In genomic region chr10:77855404-77856155, GRCh38 we compare ENCODE assay signal across 15 cellular contexts.
DNase-seq lines count a peak whose midpoint lies in the region; ATAC-seq and TF ChIP-seq lines count a peak whose summit lies in the region.
"Had no signal": no experiment of that assay in that cellular context is flagged by ENCODE, and none has a peak within 500 bp of the region (broad histone marks: within the 10 kb centered on the region; RNA-seq: fewer than 3 reads in every experiment).

No MANE protein-coding gene starts in this region.

- H3K36me3 ChIP-seq in adrenal gland (replicated peaks in 1 of 2) (peaks cover 0 to 46% of the 10 kb centered on the region in 2 donors), iPS-20b (ENCODE audit: insufficient read depth, low read depth, low read length) (peaks cover 61% of the 10 kb centered on the region), suprapubic skin (peaks cover 34% of the 10 kb centered on the region)

- H3T11ph ChIP-seq in H9 (ENCODE audit: low read length) = no peak overlapping the region

- H3K27me3 ChIP-seq in H9 (ENCODE audit: insufficient read depth, low read length) (no peaks in the 10 kb centered on the region), adrenal gland (no peaks in the 10 kb centered on the region), iPS-20b (ENCODE audit: insufficient read depth, low read length) (no peaks in the 10 kb centered on the region), suprapubic skin (no peaks in the 10 kb centered on the region)

- no peaks in the 10 kb centered on the region for H3K9me3 ChIP-seq in H9 (ENCODE audit: control insufficient read depth, low read depth, low read length)
- H3K9me3 ChIP-seq in adrenal gland (replicated peaks in 1 of 3) = no peaks in the 10 kb centered on the region
- H3K9me3 ChIP-seq in iPS-20b (ENCODE audit: insufficient read depth, low read depth, low read length) = no peaks in the 10 kb centered on the region
- H3K9me3 ChIP-seq in suprapubic skin = no peaks in the 10 kb centered on the region
- H3K9me3 ChIP-seq: HAP-1 had no signal

- H3K4me3 Mint-ChIP-seq in H9 = no peak overlapping the region
- H3K4me3 Mint-ChIP-seq: B cell; CD4-positive, alpha-beta memory T cell had no signal

- H3K4me1 ChIP-seq in H9 (ENCODE audit: insufficient read depth, low read length) = peaks cover 6% of the 10 kb centered on the region
- H3K4me1 ChIP-seq in adrenal gland (replicated peaks in 1 of 2) = peaks cover 0 to 12% of the 10 kb centered on the region in 2 donors
- peaks cover 19% of the 10 kb centered on the region for H3K4me1 ChIP-seq in iPS-20b (ENCODE audit: insufficient read depth, low read length)
- peaks cover 42% of the 10 kb centered on the region for H3K4me1 ChIP-seq in suprapubic skin
- H3K4me1 ChIP-seq: HAP-1 had no signal

- no peak overlapping the region for H4K91ac ChIP-seq in H9 (ENCODE audit: insufficient read length, low read depth, low read length)

- DNase-seq in H9 (no peak), adrenal gland (peak in 2 of 7 donors; percentile 63 to 68), suprapubic skin (ENCODE audit: low spot score in 2 of 2) (no peak), DMS79 (lab: John Stamatoyannopoulos, UW) (no peak), NCI-H446 (lab: John Stamatoyannopoulos, UW) (no peak)
- DNase-seq: CD4-positive, alpha-beta memory T cell; NCI-H1436 treated with DMSO at 0.1 percent for 48 hours; NCI-H2081 treated with DMSO at 0.1 percent for 48 hours; NCI-H526; OCI-M1 had no signal

- H3K27ac ChIP-seq in H9 (ENCODE audit: insufficient read length, low read depth, low read length) = no peak overlapping the region
- peak overlapping the region in 4 of 5 donors; percentile 14 to 71 (median 38) for H3K27ac ChIP-seq in adrenal gland
- peak overlapping the region; percentile 36 for H3K27ac ChIP-seq in iPS-20b (ENCODE audit: low read length)
- peak overlapping the region; percentile 47 for H3K27ac ChIP-seq in suprapubic skin

- TF ChIP-seq EP300 in suprapubic skin (IDR thresholded peaks at IDR 0.05) = no peak

- TF ChIP-seq CTCF in H9 (conservative IDR thresholded peaks at IDR 0.05) (no peak), adrenal gland (IDR thresholded peaks at IDR 0.05) (no peak), suprapubic skin (IDR thresholded peaks at IDR 0.05) (no peak)

- H3K9me3 Mint-ChIP-seq in H9 = peaks cover 0 to 2% of the 10 kb centered on the region in 2 experiments; a peak in 1 of 5 replicates
- H3K9me3 Mint-ChIP-seq: CD4-positive, alpha-beta memory T cell had no signal

- no CpG with 5 or more reads among the region's 5 CpGs for WGBS in H9 (ENCODE audit: extremely low coverage, insufficient read length, low lambda C conversion rate)
- WGBS in adrenal gland, 4 donors = 58 to 72% (median 61%) methylated on average over 5 of the region's 5 CpGs
- 50% methylated on average over 5 of the region's 5 CpGs for WGBS in suprapubic skin

- H3K36me3 Mint-ChIP-seq in H9 (ENCODE audit: insufficient read depth in 1 of 3, low read depth in 3 of 3) = peaks cover 29 to 56% (median 30%) of the 10 kb centered on the region in 3 experiments
- H3K36me3 Mint-ChIP-seq: CD4-positive, alpha-beta memory T cell had no signal

- no peaks in the 10 kb centered on the region; the same call in 1 of the 2 replicates for H3K79me2 ChIP-seq in H9 (ENCODE audit: insufficient read depth, low read length)

- H4K8ac ChIP-seq in H9 (replicated peaks; ENCODE audit: insufficient read length, low read depth, low read length) = no peak overlapping the region

- H3K18ac ChIP-seq in H9 (ENCODE audit: insufficient read length, low read depth, low read length) = no peak overlapping the region

- H2BK15ac ChIP-seq in H9 (ENCODE audit: low read depth, low read length) = no peak overlapping the region

- H2BK120ac ChIP-seq in H9 (ENCODE audit: low read depth, low read length, poor library complexity, severe bottlenecking) = no peak overlapping the region

- H2AK5ac ChIP-seq in H9 (ENCODE audit: insufficient read length, low read length) = no peak overlapping the region

- H3K27ac Mint-ChIP-seq in H9 = peak overlapping the region; percentile 40 to 66 (median 45); a peak in 5 of 7 replicates
- H3K27ac Mint-ChIP-seq: B cell had no signal

- H2BK12ac ChIP-seq in H9 (ENCODE audit: insufficient read length, low read depth, low read length) = no peak overlapping the region

- H3K4ac ChIP-seq in H9 (ENCODE audit: low read depth, low read length) = no peak overlapping the region

- H3K14ac ChIP-seq in H9 (ENCODE audit: insufficient read depth, low read length) = no peak overlapping the region

- no peaks in the 10 kb centered on the region for H3K27me3 Mint-ChIP-seq in H9 (ENCODE audit: low read depth)
- H3K27me3 Mint-ChIP-seq: B cell; CD4-positive, alpha-beta memory T cell had no signal

- H3K79me1 ChIP-seq in H9 (ENCODE audit: insufficient read depth, low read depth, low read length, poor library complexity, severe bottlenecking) = no peaks in the 10 kb centered on the region

- no peak overlapping the region for H2BK20ac ChIP-seq in H9 (ENCODE audit: low read depth, low read length, poor library complexity, severe bottlenecking)

- no peak overlapping the region for H3K56ac ChIP-seq in H9 (ENCODE audit: insufficient read length, low read depth, low read length)

- H3K4me1 Mint-ChIP-seq in H9 = peaks cover 20 to 28% of the 10 kb centered on the region in 2 experiments
- H3K4me1 Mint-ChIP-seq: B cell; CD4-positive, alpha-beta memory T cell had no signal

- H2AFZ ChIP-seq in H9 (ENCODE audit: low read length) = no peak overlapping the region

- H4K20me1 ChIP-seq in H9 (ENCODE audit: control insufficient read depth, insufficient read depth, insufficient read length) = no peaks in the 10 kb centered on the region

- no peak overlapping the region for H3K23ac ChIP-seq in H9 (ENCODE audit: insufficient read length, low read depth, low read length)

- H3K4me2 ChIP-seq in H9 (ENCODE audit: insufficient read depth, insufficient read length, low read length) = no peak overlapping the region

- H3K9ac ChIP-seq in H9 (ENCODE audit: extremely low read depth, insufficient read length, low read length) (no peak overlapping the region), iPS-20b (ENCODE audit: low read depth, low read length) (peak overlapping the region; percentile 21; the same call in 1 of the 2 replicates)

- intact Hi-C loops in adrenal gland (cut with DNase I) = no loop called here

- no peak overlapping the region for H4K5ac ChIP-seq in H9 (ENCODE audit: insufficient read length, low read depth, low read length)

- TF ChIP-seq POLR2A in adrenal gland (IDR thresholded peaks at IDR 0.05) (no peak), suprapubic skin (IDR thresholded peaks at IDR 0.05) (no peak)

- H3K4me3 ChIP-seq in adrenal gland (no peak overlapping the region), iPS-20b (ENCODE audit: low read length) (no peak overlapping the region), suprapubic skin (no peak overlapping the region)
- H3K4me3 ChIP-seq: HAP-1 had no signal

- no peak overlapping the region for H2BK5ac ChIP-seq in H9 (ENCODE audit: insufficient read length, low read length)

- ATAC-seq in GM21526 (IDR thresholded peaks at IDR 0.05; ENCODE audit: low FRiP score, unreplicated experiment) = no peak
- no peak for ATAC-seq in HG02759 (IDR thresholded peaks at IDR 0.05; ENCODE audit: unreplicated experiment)

- no peaks in the 10 kb centered on the region for H3K23me2 ChIP-seq in H9 (ENCODE audit: insufficient read length, low read depth, low read length, poor library complexity, severe bottlenecking)
